8 cellular contexts compared by ENCODE assay signal in the genomic region with DNA sequence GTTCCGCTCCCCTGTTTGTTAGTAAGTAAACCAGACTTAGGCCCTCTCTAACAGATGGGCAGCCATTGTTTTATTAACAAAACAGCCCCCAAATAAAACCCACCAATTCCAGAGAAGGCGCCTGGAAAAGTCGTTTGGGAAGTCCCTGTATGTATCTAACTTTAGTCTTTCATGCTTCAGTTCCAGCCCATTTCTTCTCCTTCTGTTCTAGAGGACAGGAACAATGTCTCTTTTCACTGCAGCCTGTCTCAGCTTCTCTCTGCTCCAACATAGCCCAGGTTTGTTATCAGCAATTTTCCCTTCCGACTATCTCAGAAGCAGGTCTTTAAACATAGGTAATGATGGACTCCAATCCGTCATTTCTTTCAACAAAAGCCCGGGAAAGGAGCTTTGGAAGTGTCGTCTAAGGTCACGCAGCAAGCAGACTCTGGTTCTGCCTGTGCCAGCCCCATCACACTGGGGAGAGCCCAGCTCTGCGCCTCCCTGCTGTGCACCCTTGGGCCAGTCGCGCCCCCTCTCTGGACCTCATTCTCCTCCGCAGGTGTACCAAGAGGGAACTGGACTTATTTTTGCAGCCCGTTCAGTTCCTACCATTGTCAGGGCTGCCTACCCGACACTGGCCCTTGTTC. TPM values are rescaled to one million over a fixed set of nuclear protein-coding genes. Genes with fewer than 3 reads are reported as not detected.
DNase-seq lines count a peak whose midpoint lies in the region; ATAC-seq, FAIRE-seq and TF ChIP-seq lines count a peak whose summit lies in the region.

No MANE protein-coding gene starts in this region.

- H3K36me3 Mint-ChIP-seq in memory B cell: peaks cover 17% of the 10 kb centered on the region

- H3K4me3 ChIP-seq in cardiac muscle cell (peak overlapping the region; percentile 57), astrocyte of the cerebellum (ENCODE audit: low read depth, low read length) (peak overlapping the region; percentile 53)

- no peak overlapping the region for H3K27ac ChIP-seq in cardiac muscle cell

- intact Hi-C loops in Right ventricle myocardium superior (cut with DNase I): no loop called here

- in situ Hi-C loops in astrocyte of the cerebellum (cut with HindIII; ENCODE audit: low sequenced_read_pairs): no loop called here

- H3K4me1 ChIP-seq in cardiac muscle cell (ENCODE audit: low read depth): peaks cover 12% of the 10 kb centered on the region

- FAIRE-seq in urothelium cell line (lab: Jason Lieb, UNC): no peak

- H3K9me3 Mint-ChIP-seq in memory B cell: no peaks in the 10 kb centered on the region

- no peak for TF ChIP-seq CTCF in cardiac muscle cell (IDR thresholded peaks at IDR 0.05; ENCODE audit: low read depth, low read length)
- no peak for TF ChIP-seq CTCF in astrocyte of the cerebellum (IDR thresholded peaks at IDR 0.05; ENCODE audit: low read depth, low read length, missing control alignments)

- DNase-seq in cardiac muscle cell (ENCODE audit: low read depth in 1 of 2, low spot score in 1 of 2): no peak
- no peak for DNase-seq in Right ventricle myocardium superior
- no peak for DNase-seq in astrocyte of the cerebellum (ENCODE audit: low read depth)
- no peak for DNase-seq in memory B cell (ENCODE audit: low spot score in 2 of 2)
- DNase-seq in urothelium cell line (ENCODE audit: low spot score): peak; percentile 16
- DNase-seq in SHP77 (lab: John Stamatoyannopoulos, UW): no peak
- no peak for DNase-seq in NCI-H1436 treated with DMSO at 0.1 percent for 48 hours (lab: John Stamatoyannopoulos, UW)

- H3K27me3 Mint-ChIP-seq in memory B cell: no peaks in the 10 kb centered on the region

- no peaks in the 10 kb centered on the region for H3K36me3 ChIP-seq in cardiac muscle cell

- no peaks in the 10 kb centered on the region for H3K27me3 ChIP-seq in cardiac muscle cell

- peaks cover 38% of the 10 kb centered on the region for H3K4me1 Mint-ChIP-seq in memory B cell

- peak overlapping the region; percentile 94 for H3K27ac Mint-ChIP-seq in memory B cell

- H3K4me3 Mint-ChIP-seq in memory B cell: peak overlapping the region; percentile 86

- no peaks in the 10 kb centered on the region for H3K9me3 ChIP-seq in cardiac muscle cell (ENCODE audit: low read depth)

- ATAC-seq in Right ventricle myocardium superior (ENCODE audit: poor library complexity): no peak
- no peak for ATAC-seq in memory B cell (ENCODE audit: low read depth)
- no peak for ATAC-seq in GM21786 (IDR thresholded peaks at IDR 0.05; ENCODE audit: unreplicated experiment)

RNA-seq across cellular contexts. Expression of gene AKNA, which starts 9.6 kb away (rescaled TPM):
- 20.6 and 25.2 TPM in 2 replicates for total RNA-seq in cardiac muscle cell
- polyA plus RNA-seq in cardiac muscle cell: 5.7 and 10.1 TPM in 2 replicates
- total RNA-seq in Right ventricle myocardium superior: 4.6 TPM
